Comparison of ENCODE assay signal across 2 cellular contexts in genomic region chr19:50778906-50779430, GRCh38.
TF ChIP-seq lines count a peak whose summit lies in the region.

No MANE protein-coding gene starts in this region.

TF ChIP-seq in HCT116, 20 proteins besides CTCF, POLR2A, EP300 and RAD21:
- TF ChIP-seq POLR2AphosphoS5 (IDR thresholded peaks at IDR 0.05; ENCODE audit: low read depth, low read length) (no peak), JUND (IDR thresholded peaks at IDR 0.05) (no peak), EGR1 (IDR thresholded peaks at IDR 0.05; ENCODE audit: low read depth) (no peak), EZH2 (IDR thresholded peaks at IDR 0.05) (no peak), ELF1 (IDR thresholded peaks at IDR 0.05; ENCODE audit: borderline replicate concordance, low read depth) (no peak), TCF7L2 (IDR thresholded peaks at IDR 0.05; ENCODE audit: borderline replicate concordance, extremely low read depth, insufficient read depth, insufficient read length) (no peak), EZH2phosphoT487 (IDR thresholded peaks at IDR 0.05; ENCODE audit: borderline replicate concordance) (no peak), SIN3A (IDR thresholded peaks at IDR 0.05; ENCODE audit: low read depth) (no peak), REST (IDR thresholded peaks at IDR 0.05; ENCODE audit: low read depth) (no peak), SRF (IDR thresholded peaks at IDR 0.05; ENCODE audit: low read depth) (no peak), CBX3 (IDR thresholded peaks at IDR 0.05; ENCODE audit: low read depth) (no peak), FOSL1 (IDR thresholded peaks at IDR 0.05; ENCODE audit: low read depth) (no peak)

TF ChIP-seq in H1, 55 proteins besides CTCF, POLR2A, EP300 and RAD21:
- TF ChIP-seq KDM1A (IDR thresholded peaks at IDR 0.05; ENCODE audit: borderline replicate concordance, low read length) (peak; percentile 6; the same call in 1 of the 2 replicates), ZNF274 (IDR thresholded peaks at IDR 0.05; ENCODE audit: borderline replicate concordance, extremely low read depth, low read length) (no peak), CBX5 (IDR thresholded peaks at IDR 0.05; ENCODE audit: low read depth, low read length) (no peak)
- TF ChIP-seq, protein P1, sequence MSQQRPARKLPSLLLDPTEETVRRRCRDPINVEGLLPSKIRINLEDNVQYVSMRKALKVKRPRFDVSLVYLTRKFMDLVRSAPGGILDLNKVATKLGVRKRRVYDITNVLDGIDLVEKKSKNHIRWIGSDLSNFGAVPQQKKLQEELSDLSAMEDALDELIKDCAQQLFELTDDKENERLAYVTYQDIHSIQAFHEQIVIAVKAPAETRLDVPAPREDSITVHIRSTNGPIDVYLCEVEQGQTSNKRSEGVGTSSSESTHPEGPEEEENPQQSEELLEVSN (IDR thresholded peaks at IDR 0.05): no peak
